11 cellular contexts compared by ENCODE assay signal in the genomic region with DNA sequence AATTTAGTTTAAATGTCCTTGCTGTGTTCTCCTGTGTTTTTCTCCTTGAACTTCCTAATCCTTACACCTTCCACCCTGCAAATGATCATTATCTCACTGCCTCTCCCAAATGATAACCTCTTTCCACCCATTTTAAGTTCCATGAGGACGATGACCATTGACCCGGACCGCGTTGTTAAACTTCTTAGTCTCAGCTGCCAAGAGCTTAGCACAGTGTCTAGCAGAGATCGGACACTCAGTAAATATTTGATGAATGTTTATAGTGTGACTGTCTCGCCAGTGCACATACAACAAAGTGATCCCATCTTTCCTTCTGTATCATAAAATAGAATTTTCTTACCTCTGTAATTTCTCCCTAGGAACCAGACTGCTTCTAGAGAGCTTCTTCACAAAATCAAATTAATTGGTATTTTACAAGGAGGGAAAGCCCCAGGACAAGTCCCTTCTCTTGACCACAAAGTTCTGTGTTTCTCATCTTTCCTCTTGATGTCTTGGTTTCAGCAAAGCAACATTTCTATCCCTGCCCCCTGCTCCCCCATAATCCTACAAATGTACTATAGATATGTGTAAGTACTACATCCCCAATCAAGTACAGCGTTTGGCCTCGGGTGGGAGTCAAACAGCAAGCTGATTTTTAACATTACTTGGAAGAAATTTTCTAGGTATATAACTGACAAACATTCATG.
DNase-seq lines count a peak whose midpoint lies in the region; ATAC-seq and TF ChIP-seq lines count a peak whose summit lies in the region.
"Had no signal": no experiment of that assay in that cellular context is flagged by ENCODE, and none has a peak within 500 bp of the region (broad histone marks: within the 10 kb centered on the region; RNA-seq: fewer than 3 reads in every experiment).

No MANE protein-coding gene starts in this region.

- no peak overlapping the region for H3K27ac Mint-ChIP-seq in activated naive CD4-positive, alpha-beta T cell treated with anti-CD3 and anti-CD28 coated beads, Interleukin-2, amount 50 U/mL, for 72 hours

- H3K9me3 ChIP-seq in mucosa of descending colon, result no peaks in the 10 kb centered on the region

- peaks cover 15% of the 10 kb centered on the region for H3K4me1 ChIP-seq in mucosa of descending colon (ENCODE audit: low read depth)

- H3K36me3 Mint-ChIP-seq in activated naive CD4-positive, alpha-beta T cell treated with anti-CD3 and anti-CD28 coated beads, Interleukin-2, amount 50 U/mL, for 72 hours, result peaks cover 0 to 6% of the 10 kb centered on the region in 2 donors
- H3K36me3 Mint-ChIP-seq: brain had no signal

- peak; percentile 70 to 89 for ATAC-seq in activated naive CD4-positive, alpha-beta T cell treated with anti-CD3 and anti-CD28 coated beads, Interleukin-2, amount 50 U/mL, for 72 hours
- peak; percentile 92 for ATAC-seq in mucosa of descending colon
- peak; percentile 82 for ATAC-seq in stimulated activated naive CD8-positive, alpha-beta T cell treated with anti-CD3 and anti-CD28 coated beads, Interleukin-15, Interleukin-2, amounts not matched to agents 100 U/mL and 50 U/mL, for 24 hours
- ATAC-seq in GM19328 (IDR thresholded peaks at IDR 0.05; ENCODE audit: unreplicated experiment), result no peak
- ATAC-seq in HG03097 (IDR thresholded peaks at IDR 0.05; ENCODE audit: low FRiP score, unreplicated experiment), result no peak
- ATAC-seq: GM23338 had no signal

- no peaks in the 10 kb centered on the region for H3K36me3 ChIP-seq in mucosa of descending colon (ENCODE audit: low read depth)

- no peaks in the 10 kb centered on the region for H3K9me3 Mint-ChIP-seq in activated naive CD4-positive, alpha-beta T cell treated with anti-CD3 and anti-CD28 coated beads, Interleukin-2, amount 50 U/mL, for 72 hours
- H3K9me3 Mint-ChIP-seq: brain, GM23338 had no signal

- DNase-seq in activated T-cell treated with anti-CD3 and anti-CD28 coated beads for 24 hours (ENCODE audit: low read depth) (peak; percentile 11), mucosa of descending colon (peak in 2 of 3 donors; percentile 47 to 74), NOMO-1 treated with DMSO at 0.1 percent for 48 hours (lab: John Stamatoyannopoulos, UW; ENCODE audit: unreplicated experiment) (no peak)
- no peak for DNase-seq in activated T-cell treated with anti-CD3 and anti-CD28 coated beads, Interleukin-2, amount 50 U/mL, for 1 hour
- DNase-seq in activated naive CD4-positive, alpha-beta T cell treated with anti-CD3 and anti-CD28 coated beads, Interleukin-2, amount 50 U/mL, for 72 hours (ENCODE audit: low spot score in 2 of 2), result peak in 1 of 2 donors; percentile 6
- DNase-seq in stimulated activated naive CD8-positive, alpha-beta T cell treated with anti-CD3 and anti-CD28 coated beads, Interleukin-15, Interleukin-2, amounts not matched to agents 100 U/mL and 50 U/mL, for 24 hours, result peak; percentile 43
- DNase-seq: NCI-H345 had no signal

- no peak overlapping the region for H3K4me3 ChIP-seq in mucosa of descending colon
- H3K4me3 ChIP-seq: GM23338 had no signal

- intact Hi-C loops in mucosa of descending colon (cut with DNase I, micrococcal nuclease), result no loop called here

- no peak for TF ChIP-seq CTCF in mucosa of descending colon (IDR thresholded peaks at IDR 0.05)

Comparison
In these comparisons a context has a peak if more than half of its experiments do, and no peak if none do; other contexts are left out.
1. DNase-seq: peak in activated T-cell treated with anti-CD3 and anti-CD28 coated beads for 24 hours (single experiment), mucosa of descending colon (2 of 3) and stimulated activated naive CD8-positive, alpha-beta T cell treated with anti-CD3 and anti-CD28 coated beads, Interleukin-15, Interleukin-2, amounts not matched to agents 100 U/mL and 50 U/mL, for 24 hours (single experiment); none in activated T-cell treated with anti-CD3 and anti-CD28 coated beads, Interleukin-2, amount 50 U/mL, for 1 hour (single experiment) and NOMO-1 treated with DMSO at 0.1 percent for 48 hours (single experiment).
2. ATAC-seq: peak in activated naive CD4-positive, alpha-beta T cell treated with anti-CD3 and anti-CD28 coated beads, Interleukin-2, amount 50 U/mL, for 72 hours (2 of 2), mucosa of descending colon (single experiment) and stimulated activated naive CD8-positive, alpha-beta T cell treated with anti-CD3 and anti-CD28 coated beads, Interleukin-15, Interleukin-2, amounts not matched to agents 100 U/mL and 50 U/mL, for 24 hours (single experiment); none in GM19328 (single experiment) and HG03097 (single experiment).